Comparison of ENCODE assay signal across 8 cellular contexts in genomic region chr16:21358261-21358795, GRCh38.
DNase-seq lines count a peak whose midpoint lies in the region; ATAC-seq lines count a peak whose summit lies in the region.
"Not testable (repeated sequence)": the region's sequence is repeated elsewhere in the genome, so short reads cannot be mapped to it uniquely, and the experiment has no call there.

No MANE protein-coding gene starts in this region.

- peaks cover 76% of the 10 kb centered on the region for H3K4me1 Mint-ChIP-seq in stimulated activated memory B cell treated with anti-CD40 and anti-IgM and Interleukin-4, amounts not matched to agents 10 μg/mL and 1 μg/mL and 100 μg/mL, for 72 hours

- not testable (repeated sequence) for H3K9me3 Mint-ChIP-seq in stimulated activated memory B cell treated with anti-CD40 and anti-IgM and Interleukin-4, amounts not matched to agents 10 μg/mL and 1 μg/mL and 100 μg/mL, for 72 hours

- H3K27ac Mint-ChIP-seq in stimulated activated memory B cell treated with anti-CD40 and anti-IgM and Interleukin-4, amounts not matched to agents 10 μg/mL and 1 μg/mL and 100 μg/mL, for 72 hours = peak overlapping the region; percentile 94

- H3K36me3 Mint-ChIP-seq in stimulated activated memory B cell treated with anti-CD40 and anti-IgM and Interleukin-4, amounts not matched to agents 10 μg/mL and 1 μg/mL and 100 μg/mL, for 72 hours = not testable (repeated sequence)

- peak overlapping the region; percentile 68 for H3K4me3 Mint-ChIP-seq in stimulated activated memory B cell treated with anti-CD40 and anti-IgM and Interleukin-4, amounts not matched to agents 10 μg/mL and 1 μg/mL and 100 μg/mL, for 72 hours

- DNase-seq in NOMO-1 treated with DMSO at 0.1 percent for 48 hours (lab: John Stamatoyannopoulos, UW; ENCODE audit: unreplicated experiment) = peak; percentile 82

- not testable (repeated sequence) for H3K27me3 Mint-ChIP-seq in stimulated activated memory B cell treated with anti-CD40 and anti-IgM and Interleukin-4, amounts not matched to agents 10 μg/mL and 1 μg/mL and 100 μg/mL, for 72 hours

- ATAC-seq in GM18498 (IDR thresholded peaks at IDR 0.05; ENCODE audit: unreplicated experiment) (peak; percentile 66), GM19043 (IDR thresholded peaks at IDR 0.05; ENCODE audit: low read depth, unreplicated experiment) (peak; percentile 43), GM21526 (IDR thresholded peaks at IDR 0.05; ENCODE audit: low FRiP score, unreplicated experiment) (peak; percentile 45), HG02884 (IDR thresholded peaks at IDR 0.05; ENCODE audit: unreplicated experiment) (peak; percentile 53), HG03354 (IDR thresholded peaks at IDR 0.05; ENCODE audit: poor library complexity, severe bottlenecking, unreplicated experiment) (peak; percentile 43), esophagus mucosa (peak; percentile 40)
- ATAC-seq in stimulated activated memory B cell treated with anti-CD40 and anti-IgM and Interleukin-4, amounts not matched to agents 10 μg/mL and 1 μg/mL and 100 μg/mL, for 72 hours = peak; percentile 84

Comparison
In these comparisons a context has a peak if more than half of its experiments do, and no peak if none do; other contexts are left out.
1. Peak in every context shown above with its lines: DNase-seq and ATAC-seq.